Comparison of ENCODE assay signal across 24 cellular contexts in genomic region chr3:109392293-109392692, GRCh38. TPM values are rescaled to one million over a fixed set of nuclear protein-coding genes. Genes with fewer than 3 reads are reported as not detected.
A peak's percentile ranks its signal among the peaks of the same experiment; 100 is the strongest.
DNase-seq lines count a peak whose midpoint lies in the region; ATAC-seq and TF ChIP-seq lines count a peak whose summit lies in the region.
"Had no signal": no experiment of that assay in that cellular context is flagged by ENCODE, and none has a peak within 500 bp of the region (broad histone marks: within the 10 kb centered on the region; RNA-seq: fewer than 3 reads in every experiment).

No MANE protein-coding gene starts in this region.

- POLR2A ChIA-PET in T-cell (lab: Charles Lee) = interaction anchor here in 1 of 2 donors (0.9 kb wide), 1 partner anchor 411 kb away, joined by 4 read pairs; no protein-coding TSS in a partner anchor

- no peak for TF ChIP-seq POLR2A in right lobe of liver (IDR thresholded peaks at IDR 0.05)

- intact Hi-C loops in right lobe of liver (cut with DNase I) = loop anchor here in 1 of 2 donors (10.0 kb wide), 1 partner anchor 117 kb away; no protein-coding TSS in a partner anchor

- H3K4me3 Mint-ChIP-seq in GM23338 (no peak overlapping the region), T-cell (no peak overlapping the region)
- H3K4me3 Mint-ChIP-seq: CD14-positive monocyte; CD4-positive, alpha-beta T cell; CD8-positive, alpha-beta memory T cell; HFFc6 had no signal

- H3K4me1 Mint-ChIP-seq in GM23338 (peaks cover 16% of the 10 kb centered on the region), T-cell (no peaks in the 10 kb centered on the region)
- H3K4me1 Mint-ChIP-seq: CD14-positive monocyte; CD8-positive, alpha-beta memory T cell had no signal

- CTCF ChIA-PET in T-cell (lab: Charles Lee) = no interaction called here

- H3K23ac ChIP-seq in mesenchymal stem cell (ENCODE audit: low read length in 2 of 2) = no peak overlapping the region

- peak overlapping the region; percentile 35 for H2BK5ac ChIP-seq in mesenchymal stem cell (ENCODE audit: low read depth, low read length, poor library complexity, severe bottlenecking)

- 92% methylated on average over 3 of the region's 3 CpGs for WGBS in mesenchymal stem cell
- WGBS in right lobe of liver (ENCODE audit: insufficient coverage, low coverage, low lambda C conversion rate, missing lambda C conversion rate) = 96% methylated on average over 3 of the region's 3 CpGs

- H3K9ac ChIP-seq in OCI-LY3 (ENCODE audit: low read length) (no peak overlapping the region; the same call in 1 of the 2 replicates), mesenchymal stem cell (ENCODE audit: low read length) (no peak overlapping the region)
- H3K9ac ChIP-seq: BLaER1 treated with 17β-estradiol and CSF1 and Interleukin-3, amounts not matched to agents 10 nM and 100 nM had no signal

- no peak overlapping the region for H2BK120ac ChIP-seq in mesenchymal stem cell (ENCODE audit: low read depth, low read length)

- no peak overlapping the region for H3K27ac Mint-ChIP-seq in GM23338
- H3K27ac Mint-ChIP-seq in T-cell = no peak overlapping the region
- H3K27ac Mint-ChIP-seq: CD14-positive monocyte; CD4-positive, alpha-beta T cell; CD8-positive, alpha-beta memory T cell; HFFc6 had no signal

- H3K27ac ChIP-seq in GM23338 (ENCODE audit: low read depth) = no peak overlapping the region
- no peak overlapping the region; the same call in 1 of the 2 replicates for H3K27ac ChIP-seq in OCI-LY3 (ENCODE audit: low read length)
- peak overlapping the region; percentile 64 for H3K27ac ChIP-seq in mesenchymal stem cell (ENCODE audit: low read length, poor library complexity, severe bottlenecking)
- no peak overlapping the region for H3K27ac ChIP-seq in osteoblast (ENCODE audit: low read depth, low read length)
- H3K27ac ChIP-seq in right lobe of liver = no peak overlapping the region
- H3K27ac ChIP-seq: 22Rv1; BLaER1 treated with 17β-estradiol and CSF1 and Interleukin-3, amounts not matched to agents 10 nM and 100 nM had no signal

- peaks cover 4% of the 10 kb centered on the region; the same call in 1 of the 2 replicates for H3F3A ChIP-seq in GM23338 (replicated peaks; ENCODE audit: low read depth)

- H4K91ac ChIP-seq in mesenchymal stem cell (ENCODE audit: low read length) = no peak overlapping the region

- no peak overlapping the region for H3K4me3 ChIP-seq in GM23338
- no peak overlapping the region for H3K4me3 ChIP-seq in OCI-LY3 (ENCODE audit: low read length)
- H3K4me3 ChIP-seq in mesenchymal stem cell (ENCODE audit: insufficient read depth in 1 of 2, low read depth in 1 of 2, low read length in 2 of 2) = no peak overlapping the region
- H3K4me3 ChIP-seq in osteoblast (ENCODE audit: insufficient read depth, low read length) = no peak overlapping the region
- no peak overlapping the region for H3K4me3 ChIP-seq in right lobe of liver
- H3K4me3 ChIP-seq: BLaER1 treated with 17β-estradiol and CSF1 and Interleukin-3, amounts not matched to agents 10 nM and 100 nM; GM12878 had no signal

- no peak overlapping the region for H2AFZ ChIP-seq in GM23338
- H2AFZ ChIP-seq in OCI-LY3 (ENCODE audit: low read depth, low read length) = peak overlapping the region; percentile 36; the same call in 1 of the 2 replicates
- H2AFZ ChIP-seq in mesenchymal stem cell (ENCODE audit: low read depth, low read length) = no peak overlapping the region
- no peak overlapping the region for H2AFZ ChIP-seq in osteoblast (ENCODE audit: low read length)

- H3K27me3 Mint-ChIP-seq in GM23338 (ENCODE audit: insufficient read depth, low read depth, poor library complexity) = peaks cover 6% of the 10 kb centered on the region
- no peaks in the 10 kb centered on the region for H3K27me3 Mint-ChIP-seq in T-cell
- H3K27me3 Mint-ChIP-seq: CD4-positive, alpha-beta T cell; CD8-positive, alpha-beta memory T cell had no signal

- H3K36me3 Mint-ChIP-seq in GM23338 (ENCODE audit: low read depth) = peaks cover 2% of the 10 kb centered on the region; the same call in 1 of the 3 replicates
- H3K36me3 Mint-ChIP-seq in T-cell = no peaks in the 10 kb centered on the region
- H3K36me3 Mint-ChIP-seq: CD14-positive monocyte; CD8-positive, alpha-beta memory T cell had no signal

- H3K27me3 ChIP-seq in GM23338 (ENCODE audit: insufficient read depth) (no peaks in the 10 kb centered on the region), OCI-LY3 (ENCODE audit: low read depth, low read length) (no peaks in the 10 kb centered on the region), mesenchymal stem cell (ENCODE audit: control insufficient read depth in 1 of 2, insufficient read depth in 1 of 2, low read length in 2 of 2) (no peaks in the 10 kb centered on the region), osteoblast (ENCODE audit: insufficient read depth, low read length) (no peaks in the 10 kb centered on the region), right lobe of liver (no peaks in the 10 kb centered on the region)
- H3K27me3 ChIP-seq: BE2C; BLaER1 treated with 17β-estradiol and CSF1 and Interleukin-3, amounts not matched to agents 10 nM and 100 nM had no signal

- H2AK5ac ChIP-seq in mesenchymal stem cell (ENCODE audit: low read length, severe bottlenecking) = no peak overlapping the region

- H2BK12ac ChIP-seq in mesenchymal stem cell (ENCODE audit: low read length in 2 of 2) = no peak overlapping the region

- ATAC-seq in GM23338 = no peak
- no peak for ATAC-seq in right lobe of liver
- ATAC-seq in GM21619 (IDR thresholded peaks at IDR 0.05; ENCODE audit: unreplicated experiment) = no peak
- ATAC-seq in T-cell (replicated peaks in 1 of 4) = no peak
- ATAC-seq: GM12878, HCT116 had no signal

- no peaks in the 10 kb centered on the region for H3K9me3 ChIP-seq in OCI-LY3 (ENCODE audit: insufficient read depth, low read length)
- H3K9me3 ChIP-seq in mesenchymal stem cell (ENCODE audit: control insufficient read depth, low read length) = no peaks in the 10 kb centered on the region
- no peaks in the 10 kb centered on the region for H3K9me3 ChIP-seq in osteoblast (ENCODE audit: low read depth, low read length)
- no peaks in the 10 kb centered on the region for H3K9me3 ChIP-seq in right lobe of liver
- H3K9me3 ChIP-seq: BE2C had no signal

- H4K8ac ChIP-seq in mesenchymal stem cell (ENCODE audit: low read length) = no peak overlapping the region

- no peak overlapping the region for H3K18ac ChIP-seq in mesenchymal stem cell (ENCODE audit: low read depth in 1 of 2, low read length in 2 of 2)

- H3K9me2 ChIP-seq in GM23338 (ENCODE audit: insufficient read depth) = no peaks in the 10 kb centered on the region

- H3K4me2 ChIP-seq in GM23338 = peak overlapping the region; percentile 16; the same call in 1 of the 2 replicates
- 0 out of 2 replicates have a peak overlapping the region, but pooled peaks have one; percentile 20 for H3K4me2 ChIP-seq in OCI-LY3 (ENCODE audit: low read length)
- H3K4me2 ChIP-seq in mesenchymal stem cell (ENCODE audit: low read length, poor library complexity, severe bottlenecking) = no peak overlapping the region
- no peak overlapping the region for H3K4me2 ChIP-seq in osteoblast (ENCODE audit: insufficient read depth, low read length)
- H3K4me2 ChIP-seq: BLaER1 treated with 17β-estradiol and CSF1 and Interleukin-3, amounts not matched to agents 10 nM and 100 nM had no signal

- no peak overlapping the region for H2BK15ac ChIP-seq in mesenchymal stem cell (ENCODE audit: low read depth, poor library complexity, severe bottlenecking)

- peaks cover 16% of the 10 kb centered on the region for H3K4me1 ChIP-seq in GM23338 (ENCODE audit: insufficient read depth)
- H3K4me1 ChIP-seq in OCI-LY3 (ENCODE audit: low read length) = peaks cover 29% of the 10 kb centered on the region
- H3K4me1 ChIP-seq in mesenchymal stem cell (ENCODE audit: control insufficient read depth, insufficient read depth, low read depth, low read length) = peaks cover 10% of the 10 kb centered on the region
- no peaks in the 10 kb centered on the region for H3K4me1 ChIP-seq in osteoblast (ENCODE audit: insufficient read depth, low read length)
- no peaks in the 10 kb centered on the region for H3K4me1 ChIP-seq in right lobe of liver
- H3K4me1 ChIP-seq: BE2C had no signal

- H3K79me1 ChIP-seq in mesenchymal stem cell (replicated peaks; ENCODE audit: low read length, poor library complexity, severe bottlenecking) = no peaks in the 10 kb centered on the region

- no peaks in the 10 kb centered on the region for H3K9me3 Mint-ChIP-seq in GM23338
- no peaks in the 10 kb centered on the region for H3K9me3 Mint-ChIP-seq in T-cell
- H3K9me3 Mint-ChIP-seq: CD4-positive, alpha-beta T cell; CD8-positive, alpha-beta memory T cell had no signal

- H3K36me3 ChIP-seq in GM23338 (ENCODE audit: insufficient read depth) (no peaks in the 10 kb centered on the region), OCI-LY3 (replicated peaks; ENCODE audit: low read depth, low read length) (no peaks in the 10 kb centered on the region), mesenchymal stem cell (ENCODE audit: control insufficient read depth in 1 of 2, insufficient read depth in 2 of 2, low read depth in 1 of 2, low read length in 2 of 2) (no peaks in the 10 kb centered on the region), osteoblast (ENCODE audit: insufficient read depth, low read length) (no peaks in the 10 kb centered on the region), right lobe of liver (no peaks in the 10 kb centered on the region)
- H3K36me3 ChIP-seq: BE2C; BLaER1 treated with 17β-estradiol and CSF1 and Interleukin-3, amounts not matched to agents 10 nM and 100 nM had no signal

- H3K79me2 ChIP-seq in GM23338 (replicated peaks; ENCODE audit: insufficient read depth) = no peaks in the 10 kb centered on the region
- no peaks in the 10 kb centered on the region for H3K79me2 ChIP-seq in OCI-LY3 (ENCODE audit: low read length)
- H3K79me2 ChIP-seq in osteoblast (ENCODE audit: insufficient read depth, low read length) = no peaks in the 10 kb centered on the region

- H4K20me1 ChIP-seq in GM23338 (replicated peaks; ENCODE audit: insufficient read depth) (no peaks in the 10 kb centered on the region), OCI-LY3 (ENCODE audit: insufficient read depth, low read length) (no peaks in the 10 kb centered on the region), osteoblast (ENCODE audit: insufficient read depth, low read length) (no peaks in the 10 kb centered on the region)
- H4K20me1 ChIP-seq: BLaER1 treated with 17β-estradiol and CSF1 and Interleukin-3, amounts not matched to agents 10 nM and 100 nM had no signal

- DNase-seq in GM23338 (ENCODE audit: low spot score) = no peak
- no peak for DNase-seq in mesenchymal stem cell
- DNase-seq in osteoblast (ENCODE audit: insufficient read length, low spot score, missing footprints) = peak; percentile 69
- no peak for DNase-seq in right lobe of liver
- no peak for DNase-seq in NCI-H748 (lab: John Stamatoyannopoulos, UW; ENCODE audit: unreplicated experiment)
- no peak for DNase-seq in T-cell
- DNase-seq: AML-193; BE2C; CD4-positive, alpha-beta T cell; CD8-positive, alpha-beta memory T cell; DMS 273 treated with DMSO at 0.1 percent for 48 hours; DMS79; EL; GDM1; H7; HFFc6 had no signal

- no peak overlapping the region for H3K4ac ChIP-seq in mesenchymal stem cell (ENCODE audit: low read depth in 1 of 2, low read length in 2 of 2)

- no peak overlapping the region for H3K14ac ChIP-seq in mesenchymal stem cell (ENCODE audit: low read length in 2 of 2)

- TF ChIP-seq CTCF in GM23338 (conservative IDR thresholded peaks at IDR 0.05; ENCODE audit: low read depth in 2 of 2) = no peak
- no peak for TF ChIP-seq CTCF in OCI-LY3 (IDR thresholded peaks at IDR 0.05; ENCODE audit: low read depth, low read length)
- no peak for TF ChIP-seq CTCF in osteoblast (IDR thresholded peaks at IDR 0.05; ENCODE audit: extremely low read depth, low read depth, low read length)
- no peak for TF ChIP-seq CTCF in right lobe of liver (IDR thresholded peaks at IDR 0.05)

RNA-seq across cellular contexts. Expression of gene DPPA4, which starts 54.9 kb away (rescaled TPM):
- total RNA-seq in GM23338 (2014; rRNA removed; shearing (Covaris generic)) = 806 and 878 TPM in 2 replicates
- polyA plus RNA-seq in GM23338 (2016; fragmentation: Nextera tagmentation; extraction: Ambion mirVana) = 546 and 574 TPM in 2 replicates
- polyA plus RNA-seq in mesenchymal stem cell (2013, experiment 1 of 2) = 11.1 TPM
- 10.2 TPM for polyA plus RNA-seq in mesenchymal stem cell (2013, experiment 2 of 2)
- total RNA-seq in osteoblast = not detected in 2 replicates
- 1 to 10 TPM in 1 of 6 experiments, under 1 TPM in 3, not detected in 2; 0.39 to 1.3 (median 0.65) TPM for total RNA-seq in right lobe of liver
- 1 to 10 TPM; 1.1 to 4.4 (median 1.5) TPM for total RNA-seq in T-cell
- polyA plus RNA-seq: AG04450; CD14-positive monocyte; CD8-positive, alpha-beta memory T cell had no signal

Comparison
In these comparisons a context has a peak if more than half of its experiments do, and no peak if none do; other contexts are left out.
1. H3K4me2 ChIP-seq: peak in GM23338 (single experiment) and OCI-LY3 (single experiment); none in mesenchymal stem cell (single experiment) and osteoblast (single experiment).
2. RNA of gene DPPA4, which starts 54.9 kb away (total RNA-seq): 806 to 878 TPM in GM23338; 1.1 to 4.4 TPM in T-cell, 0.39 to 1.3 TPM in right lobe of liver and not detected in osteoblast; every median in the first group is over 100 times any median in the second.